Comparison of ENCODE assay signal across 27 cellular contexts in the genomic region with DNA sequence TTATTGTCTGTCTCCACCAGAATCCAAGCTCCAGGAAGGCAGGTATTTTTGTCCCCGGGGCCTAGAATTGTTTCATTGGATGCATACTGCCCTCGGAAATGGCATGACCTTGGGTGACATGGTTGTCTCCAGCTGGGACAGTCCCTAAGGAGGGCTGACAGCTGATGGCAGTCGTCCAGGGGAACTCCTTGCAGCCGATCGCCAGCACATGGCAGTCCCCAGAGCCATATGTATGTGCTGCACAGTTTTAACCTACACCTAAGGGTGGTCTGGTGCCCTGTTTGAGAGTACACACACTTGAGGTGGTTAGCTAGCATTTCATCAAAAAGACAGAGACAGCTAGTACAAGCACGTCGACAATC. TPM values are rescaled to one million over a fixed set of nuclear protein-coding genes. Genes with fewer than 3 reads are reported as not detected.
DNase-seq lines count a peak whose midpoint lies in the region; ATAC-seq, FAIRE-seq and TF ChIP-seq lines count a peak whose summit lies in the region.
"Had no signal": no experiment of that assay in that cellular context is flagged by ENCODE, and none has a peak within 500 bp of the region (broad histone marks: within the 10 kb centered on the region; RNA-seq: fewer than 3 reads in every experiment).

No MANE protein-coding gene starts in this region.

- peak overlapping the region; percentile 97 for H2AFZ ChIP-seq in parathyroid adenoma

- peak; percentile 22; the same call in 1 of the 2 replicates for TF ChIP-seq POLR2A in GM12891 (IDR thresholded peaks at IDR 0.05; ENCODE audit: low read depth, low read length)

- peak; percentile 20 for FAIRE-seq in GM12891 (lab: Jason Lieb, UNC)
- FAIRE-seq: endothelial cell of umbilical vein had no signal

- H3K36me3 Mint-ChIP-seq in natural killer cell, result no peaks in the 10 kb centered on the region
- H3K36me3 Mint-ChIP-seq: activated naive CD4-positive, alpha-beta T cell treated with anti-CD3 and anti-CD28 coated beads, Interleukin-2, amount 50 U/mL, for 24 hours had no signal

- 0 out of 2 replicates have a peak overlapping the region, but pooled peaks have one; percentile 34 for H3K4me3 ChIP-seq in iPS-18c (ENCODE audit: insufficient read depth, low read depth, low read length)
- no peak overlapping the region for H3K4me3 ChIP-seq in parathyroid adenoma (ENCODE audit: low read depth, low read length)

- no peak for DNase-seq in GM12891 (ENCODE audit: insufficient read length, low spot score)
- DNase-seq in natural killer cell, result no peak
- no peak for DNase-seq in NCI-H748 (lab: John Stamatoyannopoulos, UW; ENCODE audit: unreplicated experiment)
- DNase-seq: activated CD4-positive, alpha-beta T cell treated with anti-CD3 and anti-CD28 coated beads, Interleukin-2, amount 10 ng/mL, durations not matched to agents 7 days and 5 days; anterior cingulate cortex; caudate nucleus; dermis blood vessel endothelial cell; IMR-90; left cardiac atrium; NCI-H1092; NCI-H2029 treated with DMSO at 0.1 percent for 48 hours; WERI-Rb-1 had no signal

- no peak overlapping the region for H3K27ac Mint-ChIP-seq in natural killer cell
- H3K27ac Mint-ChIP-seq: activated CD4-positive, alpha-beta T cell treated with anti-CD3 and anti-CD28 coated beads, Interleukin-2, amount 10 ng/mL, durations not matched to agents 7 days and 5 days; activated naive CD4-positive, alpha-beta T cell treated with anti-CD3 and anti-CD28 coated beads, Interleukin-2, amount 50 U/mL, for 24 hours; stimulated activated effector memory CD8-positive, alpha-beta T cell treated with anti-CD3 and anti-CD28 coated beads, Interleukin-12 subunit alpha, Interleukin-12 subunit beta, amount 100 ng/mL, for 72 hours; T-helper 2 cell treated with Interferon-gamma antibody and Interleukin-4, amounts not matched to agents 5 μg/mL and 100 μg/mL, for 36 hours had no signal

- no peak overlapping the region for H3K4me3 Mint-ChIP-seq in natural killer cell
- H3K4me3 Mint-ChIP-seq: activated CD4-positive, alpha-beta T cell treated with anti-CD3 and anti-CD28 coated beads, Interleukin-2, amount 10 ng/mL, durations not matched to agents 7 days and 5 days; activated naive CD4-positive, alpha-beta T cell treated with anti-CD3 and anti-CD28 coated beads, Interleukin-2, amount 50 U/mL, for 24 hours; stimulated activated effector memory CD8-positive, alpha-beta T cell treated with anti-CD3 and anti-CD28 coated beads, Interleukin-12 subunit alpha, Interleukin-12 subunit beta, amount 100 ng/mL, for 72 hours; T-helper 2 cell treated with Interferon-gamma antibody and Interleukin-4, amounts not matched to agents 5 μg/mL and 100 μg/mL, for 36 hours had no signal

- H3K79me2 ChIP-seq in parathyroid adenoma, result no peaks in the 10 kb centered on the region

- peak overlapping the region; percentile 67 for H3K4me2 ChIP-seq in parathyroid adenoma (ENCODE audit: low read length)

- intact Hi-C loops in natural killer cell (cut with micrococcal nuclease), result no loop called here

- no peaks in the 10 kb centered on the region for H3K27me3 ChIP-seq in parathyroid adenoma (ENCODE audit: control insufficient read depth, insufficient read depth, low read length)

- peak overlapping the region; percentile 66; the same call in 1 of the 2 replicates for H3K27ac ChIP-seq in VCaP
- no peak overlapping the region for H3K27ac ChIP-seq in parathyroid adenoma
- H3K27ac ChIP-seq: C4-2B, HL-60, suprapubic skin, WERI-Rb-1 had no signal

- H3K9ac ChIP-seq in parathyroid adenoma, result no peak overlapping the region

- peaks cover 4% of the 10 kb centered on the region for H3K4me1 ChIP-seq in parathyroid adenoma

- H3K27me3 Mint-ChIP-seq in natural killer cell (ENCODE audit: low read depth in 2 of 2), result peaks cover 0 to 2% of the 10 kb centered on the region in 2 donors
- H3K27me3 Mint-ChIP-seq: activated CD4-positive, alpha-beta T cell treated with anti-CD3 and anti-CD28 coated beads, Interleukin-2, amount 10 ng/mL, durations not matched to agents 7 days and 5 days; activated naive CD4-positive, alpha-beta T cell treated with anti-CD3 and anti-CD28 coated beads, Interleukin-2, amount 50 U/mL, for 24 hours had no signal

- ATAC-seq in natural killer cell, result no peak
- no peak for ATAC-seq in HG03342 (IDR thresholded peaks at IDR 0.05; ENCODE audit: unreplicated experiment)
- ATAC-seq: stimulated activated effector memory CD8-positive, alpha-beta T cell treated with anti-CD3 and anti-CD28 coated beads, Interleukin-12 subunit alpha, Interleukin-12 subunit beta, amount 100 ng/mL, for 72 hours had no signal

- TF ChIP-seq CTCF in VCaP (conservative IDR thresholded peaks at IDR 0.05) (no peak), parathyroid adenoma (IDR thresholded peaks at IDR 0.05) (no peak), natural killer cell (IDR thresholded peaks at IDR 0.05) (no peak)

- H3K4me1 Mint-ChIP-seq in natural killer cell, result no peaks in the 10 kb centered on the region
- H3K4me1 Mint-ChIP-seq: activated CD4-positive, alpha-beta T cell treated with anti-CD3 and anti-CD28 coated beads, Interleukin-2, amount 10 ng/mL, durations not matched to agents 7 days and 5 days; activated naive CD4-positive, alpha-beta T cell treated with anti-CD3 and anti-CD28 coated beads, Interleukin-2, amount 50 U/mL, for 24 hours; stimulated activated effector memory CD8-positive, alpha-beta T cell treated with anti-CD3 and anti-CD28 coated beads, Interleukin-12 subunit alpha, Interleukin-12 subunit beta, amount 100 ng/mL, for 72 hours had no signal

- H3K9me3 ChIP-seq in iPS-18c (ENCODE audit: control insufficient read depth, insufficient read depth, low read length), result peaks cover 2% of the 10 kb centered on the region
- no peaks in the 10 kb centered on the region for H3K9me3 ChIP-seq in parathyroid adenoma (ENCODE audit: control insufficient read depth, low read length)
- H3K9me3 ChIP-seq: suprapubic skin had no signal

- no peaks in the 10 kb centered on the region for H3K36me3 ChIP-seq in parathyroid adenoma (ENCODE audit: control insufficient read depth, insufficient read depth, low read length)
- H3K36me3 ChIP-seq: suprapubic skin, WERI-Rb-1 had no signal

- H3K9me3 Mint-ChIP-seq in natural killer cell, result no peaks in the 10 kb centered on the region
- H3K9me3 Mint-ChIP-seq: activated CD4-positive, alpha-beta T cell treated with anti-CD3 and anti-CD28 coated beads, Interleukin-2, amount 10 ng/mL, durations not matched to agents 7 days and 5 days; activated naive CD4-positive, alpha-beta T cell treated with anti-CD3 and anti-CD28 coated beads, Interleukin-2, amount 50 U/mL, for 24 hours; stimulated activated effector memory CD8-positive, alpha-beta T cell treated with anti-CD3 and anti-CD28 coated beads, Interleukin-12 subunit alpha, Interleukin-12 subunit beta, amount 100 ng/mL, for 72 hours; T-helper 2 cell treated with Interferon-gamma antibody and Interleukin-4, amounts not matched to agents 5 μg/mL and 100 μg/mL, for 36 hours had no signal

TF ChIP-seq in GM12891, 5 proteins besides CTCF, POLR2A, EP300 and RAD21:
- TF ChIP-seq SPI1 (IDR thresholded peaks at IDR 0.05; ENCODE audit: low read depth, low read length) (no peak), POU2F2 (IDR thresholded peaks at IDR 0.05; ENCODE audit: low read depth, low read length) (no peak), POLR2AphosphoS5 (IDR thresholded peaks at IDR 0.05; ENCODE audit: low read depth, low read length) (peak; percentile 34; the same call in 1 of the 2 replicates), TAF1 (IDR thresholded peaks at IDR 0.05; ENCODE audit: low read depth, low read length) (no peak), PAX5 (IDR thresholded peaks at IDR 0.05; ENCODE audit: insufficient read depth, low read length, severe bottlenecking) (no peak)

RNA-seq across cellular contexts. Expression of a gene that starts 0.7 kb away (rescaled TPM):
- polyA plus RNA-seq in GM12891 (2012; ENCODE audit: low read depth, missing spikeins), result 1.4 TPM
- total RNA-seq in natural killer cell, result under 1 TPM in 2 of 3 donors, not detected in 1; 0.12 to 0.90 TPM
- total RNA-seq: dermis blood vessel endothelial cell, endothelial cell of umbilical vein, IMR-90, left cardiac atrium, OCI-LY7 had no signal
- polyA plus RNA-seq: endothelial cell of umbilical vein, IMR-90, neural cell, smooth muscle cell had no signal

RNA-seq across cellular contexts. Expression of a gene that starts 41.5 kb away (rescaled TPM):
- polyA plus RNA-seq in GM12891 (2012; ENCODE audit: low read depth, missing spikeins), result not detected
- not detected for total RNA-seq in natural killer cell
- total RNA-seq: activated CD4-positive, alpha-beta T cell treated with anti-CD3 and anti-CD28 coated beads, Interleukin-2, amount 10 ng/mL, durations not matched to agents 7 days and 5 days; dermis blood vessel endothelial cell; endothelial cell of umbilical vein; glomerular endothelial cell; IMR-90; left cardiac atrium; OCI-LY7; smooth muscle cell; suprapubic skin had no signal
- polyA plus RNA-seq: endothelial cell of umbilical vein, IMR-90, neural cell, smooth muscle cell had no signal

RNA-seq across cellular contexts. Expression of a gene that starts 55.2 kb away (rescaled TPM):
- not detected for polyA plus RNA-seq in GM12891 (2012; ENCODE audit: low read depth, missing spikeins)
- under 1 TPM in 2 of 3 donors, not detected in 1; 0.27 to 0.75 TPM for total RNA-seq in natural killer cell
- total RNA-seq: dermis blood vessel endothelial cell, endothelial cell of umbilical vein, glomerular endothelial cell, IMR-90, left cardiac atrium, smooth muscle cell, suprapubic skin had no signal
- polyA plus RNA-seq: endothelial cell of umbilical vein, IMR-90, neural cell had no signal
